18 cellular contexts compared by ENCODE assay signal in genomic region chr4:26003072-26003471, GRCh38.
A peak's percentile ranks its signal among the peaks of the same experiment; 100 is the strongest.
DNase-seq lines count a peak whose midpoint lies in the region; FAIRE-seq and TF ChIP-seq lines count a peak whose summit lies in the region.
"Had no signal": no experiment of that assay in that cellular context is flagged by ENCODE, and none has a peak within 500 bp of the region (broad histone marks: within the 10 kb centered on the region; RNA-seq: fewer than 3 reads in every experiment).

No MANE protein-coding gene starts in this region.

- H3K79me1 ChIP-seq in H1 (ENCODE audit: low read depth, low read length): no peaks in the 10 kb centered on the region

- H2BK15ac ChIP-seq in H1 (ENCODE audit: low read length): no peak overlapping the region

- H3K27ac ChIP-seq in WERI-Rb-1: no peak overlapping the region
- no peak overlapping the region for H3K27ac ChIP-seq in H1 (ENCODE audit: low read depth, low read length)
- no peak overlapping the region for H3K27ac ChIP-seq in hepatocyte
- H3K27ac ChIP-seq: A549, C4-2B had no signal

- 73% methylated on average over 2 of the region's 2 CpGs; no CpG with 5 or more reads in 1 of the 2 experiments for WGBS in H1 (ENCODE audit: extremely low coverage in 1 of 2, insufficient coverage in 1 of 2, insufficient read length in 1 of 2, insufficient replicate concordance in 2 of 2, low coverage in 1 of 2, low lambda C conversion rate in 2 of 2, missing lambda C conversion rate in 1 of 2), 2 experiments
- 83% methylated on average over 2 of the region's 2 CpGs for WGBS in hepatocyte (ENCODE audit: low lambda C conversion rate, missing lambda C conversion rate)

- H3K9me3 Mint-ChIP-seq in immature natural killer cell: peaks cover 0 to 6% (median 4%) of the 10 kb centered on the region in 6 donors

- H4K20me1 ChIP-seq in H1 (replicated peaks in 1 of 2; ENCODE audit: control insufficient read depth in 1 of 2, insufficient read depth in 2 of 2, low read length in 2 of 2): no peaks in the 10 kb centered on the region
- no peaks in the 10 kb centered on the region for H4K20me1 ChIP-seq in hepatocyte (ENCODE audit: insufficient read depth, poor library complexity, severe bottlenecking)

- no peak for TF ChIP-seq EP300 in H1 (IDR thresholded peaks at IDR 0.05; ENCODE audit: borderline replicate concordance in 1 of 2, low read depth in 2 of 2, low read length in 2 of 2)

- no peak overlapping the region for H3K4me2 ChIP-seq in H1 (ENCODE audit: insufficient read depth in 1 of 2, low read depth in 2 of 2, low read length in 2 of 2)
- H3K4me2 ChIP-seq in hepatocyte: no peak overlapping the region
- H3K4me2 ChIP-seq: A549 had no signal

- H2AFZ ChIP-seq in H1 (ENCODE audit: low read length) (0 out of 2 replicates have a peak overlapping the region, but pooled peaks have one; percentile 6), hepatocyte (no peak overlapping the region)

- no peak overlapping the region for H3K56ac ChIP-seq in H1 (replicated peaks; ENCODE audit: insufficient read length, low read depth, low read length)

- no peak for TF ChIP-seq POLR2A in H1 (IDR thresholded peaks at IDR 0.05; ENCODE audit: control extremely low read depth in 1 of 2, low read depth in 2 of 2, low read length in 2 of 2)

- H3K36me3 ChIP-seq in WERI-Rb-1: no peaks in the 10 kb centered on the region
- no peaks in the 10 kb centered on the region for H3K36me3 ChIP-seq in H1 (ENCODE audit: control insufficient read depth in 2 of 4, insufficient read depth in 4 of 4, low read length in 3 of 4)
- no peaks in the 10 kb centered on the region for H3K36me3 ChIP-seq in hepatocyte (replicated peaks; ENCODE audit: insufficient read depth, low read depth)
- H3K36me3 ChIP-seq: BE2C, HAP-1 had no signal

- H3K9me3 ChIP-seq in WERI-Rb-1 (ENCODE audit: severe bottlenecking): no peaks in the 10 kb centered on the region
- no peaks in the 10 kb centered on the region for H3K9me3 ChIP-seq in H1 (ENCODE audit: insufficient read depth in 2 of 2, low read depth in 1 of 2, low read length in 1 of 2)
- H3K9me3 ChIP-seq in hepatocyte (ENCODE audit: low read depth): no peaks in the 10 kb centered on the region
- H3K9me3 ChIP-seq: A549, BE2C, HAP-1 had no signal

- H3K27me3 ChIP-seq in WERI-Rb-1 (ENCODE audit: insufficient read depth, low read depth, severe bottlenecking) (no peaks in the 10 kb centered on the region), H1 (replicated peaks in 1 of 4; ENCODE audit: control insufficient read depth in 3 of 4, extremely low read depth in 1 of 4, insufficient read depth in 3 of 4, low read length in 3 of 4) (no peaks in the 10 kb centered on the region), hepatocyte (no peaks in the 10 kb centered on the region)
- H3K27me3 ChIP-seq: BE2C had no signal

- no peak overlapping the region for H2BK12ac ChIP-seq in H1 (ENCODE audit: low read depth, low read length)

- TF ChIP-seq CTCF in WERI-Rb-1 (IDR thresholded peaks at IDR 0.05; ENCODE audit: low read depth, low read length) (no peak), H1 (IDR thresholded peaks at IDR 0.05; ENCODE audit: control extremely low read depth in 1 of 3, insufficient read depth in 1 of 3, low read depth in 1 of 3, low read length in 3 of 3) (no peak), hepatocyte (IDR thresholded peaks at IDR 0.05; ENCODE audit: poor library complexity) (no peak)

- H2BK5ac ChIP-seq in H1 (ENCODE audit: low read depth, low read length): no peak overlapping the region

- H2BK120ac ChIP-seq in H1 (replicated peaks; ENCODE audit: low read depth, low read length): no peak overlapping the region

- no peak overlapping the region for H2BK20ac ChIP-seq in H1 (ENCODE audit: low read length)

- POLR2A ChIA-PET in H1 (lab: Charles Lee; ENCODE audit: partially characterized antibody): no interaction called here

- no peak overlapping the region for H3K27ac Mint-ChIP-seq in immature natural killer cell
- H3K27ac Mint-ChIP-seq: CD4-positive, alpha-beta memory T cell had no signal

- CTCF ChIA-PET in H1 (lab: Charles Lee; ENCODE audit: partially characterized antibody): interaction anchor here (1.1 to 2.9 kb wide), 2 partner anchors 14 to 49 kb away, joined by 3 to 19 read pairs; no protein-coding TSS in a partner anchor

- H4K91ac ChIP-seq in H1 (replicated peaks; ENCODE audit: insufficient read length, low read length): no peak overlapping the region

- H3K4me3 Mint-ChIP-seq in immature natural killer cell: no peak overlapping the region
- H3K4me3 Mint-ChIP-seq: CD4-positive, alpha-beta memory T cell had no signal

- peaks cover 0 to 3% (median 0%) of the 10 kb centered on the region in 3 donors for H3K36me3 Mint-ChIP-seq in immature natural killer cell

- no peak overlapping the region for H3K4ac ChIP-seq in H1 (replicated peaks; ENCODE audit: insufficient read length, low read depth, low read length)

- no peak overlapping the region for H3K9ac ChIP-seq in H1 (replicated peaks in 1 of 4; ENCODE audit: extremely low read depth in 1 of 4, low read depth in 3 of 4, low read length in 3 of 4)

- intact Hi-C loops in posterior vena cava (cut with DNase I): no loop called here

- no peak overlapping the region for H4K8ac ChIP-seq in H1 (ENCODE audit: extremely low read depth, insufficient read depth, low read length)

- H3K14ac ChIP-seq in H1 (ENCODE audit: insufficient read length): no peak overlapping the region

- H3K4me3 ChIP-seq in WERI-Rb-1 (ENCODE audit: low read depth, low read length) (no peak overlapping the region), H1 (ENCODE audit: extremely low read depth in 1 of 4, insufficient read depth in 2 of 4, low read depth in 3 of 4, low read length in 4 of 4) (no peak overlapping the region), hepatocyte (no peak overlapping the region)
- H3K4me3 ChIP-seq: A549, GM12878, HAP-1 had no signal

- peaks cover 2% of the 10 kb centered on the region for H3K9me2 ChIP-seq in hepatocyte (replicated peaks; ENCODE audit: insufficient read depth)

- H4K5ac ChIP-seq in H1 (ENCODE audit: insufficient read length, low read depth, low read length): no peak overlapping the region

- DNase-seq in WERI-Rb-1: peak; percentile 38
- no peak for DNase-seq in H1 (ENCODE audit: low read depth in 1 of 2, low spot score in 2 of 2)
- peak; percentile 47 for DNase-seq in islet precursor cell
- DNase-seq in posterior vena cava (ENCODE audit: low spot score): peak; percentile 12
- no peak for DNase-seq in hepatocyte (ENCODE audit: low spot score)
- DNase-seq in NOMO-1 treated with DMSO at 0.1 percent for 48 hours (lab: John Stamatoyannopoulos, UW; ENCODE audit: unreplicated experiment): no peak
- no peak for DNase-seq in hepatic stellate cell (ENCODE audit: low spot score)
- no peak for DNase-seq in immature natural killer cell
- DNase-seq: BE2C; CD4-positive, alpha-beta memory T cell; DMS79; GOT3 had no signal

- FAIRE-seq in H1 (lab: Jason Lieb, UNC): no peak
- FAIRE-seq: A549, GM12878, HepG2, HTR-8/SVneo had no signal

- H3K79me2 ChIP-seq in H1 (ENCODE audit: control insufficient read depth in 1 of 2, insufficient read depth in 2 of 2, low read length in 2 of 2) (no peaks in the 10 kb centered on the region), hepatocyte (no peaks in the 10 kb centered on the region)

- no peaks in the 10 kb centered on the region for H3K23me2 ChIP-seq in H1 (ENCODE audit: low read depth, low read length)

- no peaks in the 10 kb centered on the region for H3K4me1 Mint-ChIP-seq in immature natural killer cell
- H3K4me1 Mint-ChIP-seq: CD4-positive, alpha-beta memory T cell had no signal

- no peak overlapping the region for H2AK5ac ChIP-seq in H1 (ENCODE audit: low read depth, low read length)

- TF ChIP-seq RAD21 in H1 (IDR thresholded peaks at IDR 0.05 in 1 of 2, conservative IDR thresholded peaks at IDR 0.05 in 1 of 2; ENCODE audit: low read depth in 2 of 2, low read length in 2 of 2): no peak

- no peak overlapping the region; the same call in 1 of the 2 replicates for H3K18ac ChIP-seq in H1 (ENCODE audit: extremely low read depth, low read length)

- peaks cover 2 to 14% (median 2%) of the 10 kb centered on the region in 3 donors for H3K27me3 Mint-ChIP-seq in immature natural killer cell (ENCODE audit: low read depth in 3 of 3)

- H3K4me1 ChIP-seq in H1 (replicated peaks in 1 of 4; ENCODE audit: control insufficient read depth in 3 of 4, insufficient read depth in 4 of 4, low read length in 3 of 4): no peaks in the 10 kb centered on the region
- no peaks in the 10 kb centered on the region for H3K4me1 ChIP-seq in hepatocyte (ENCODE audit: insufficient read depth)
- H3K4me1 ChIP-seq: A549, BE2C, HAP-1 had no signal

- no peak overlapping the region for H3K23ac ChIP-seq in H1 (ENCODE audit: insufficient read length)

TF ChIP-seq in H1, 55 proteins besides CTCF, POLR2A, EP300 and RAD21:
- TF ChIP-seq SIX5 (IDR thresholded peaks at IDR 0.05; ENCODE audit: low read depth, low read length) (no peak), CHD2 (IDR thresholded peaks at IDR 0.05; ENCODE audit: low read length) (no peak), ZNF274 (IDR thresholded peaks at IDR 0.05; ENCODE audit: borderline replicate concordance, extremely low read depth, low read length) (no peak), MAFK (IDR thresholded peaks at IDR 0.05; ENCODE audit: low read depth, low read length) (no peak), TBP (IDR thresholded peaks at IDR 0.05; ENCODE audit: low read depth, low read length) (no peak), HDAC6 (IDR thresholded peaks at IDR 0.05; ENCODE audit: low read depth, low read length) (no peak), BRCA1 (IDR thresholded peaks at IDR 0.05; ENCODE audit: low read depth, low read length) (no peak), GABPA (IDR thresholded peaks at IDR 0.05; ENCODE audit: borderline replicate concordance, insufficient read depth, low read length) (no peak), CREB1 (IDR thresholded peaks at IDR 0.05) (no peak), KDM5A (IDR thresholded peaks at IDR 0.05; ENCODE audit: low read length) (no peak), TEAD4 (IDR thresholded peaks at IDR 0.05; ENCODE audit: low read depth, low read length) (no peak), POU5F1 (IDR thresholded peaks at IDR 0.05; ENCODE audit: low read depth, low read length) (no peak), NANOG (IDR thresholded peaks at IDR 0.05; ENCODE audit: insufficient read depth, low read depth, low read length, poor library complexity, severe bottlenecking) (no peak), TAF7 (optimal IDR thresholded peaks at IDR 0.05; ENCODE audit: borderline replicate concordance, low read depth, low read length) (no peak)
- TF ChIP-seq, protein P1, sequence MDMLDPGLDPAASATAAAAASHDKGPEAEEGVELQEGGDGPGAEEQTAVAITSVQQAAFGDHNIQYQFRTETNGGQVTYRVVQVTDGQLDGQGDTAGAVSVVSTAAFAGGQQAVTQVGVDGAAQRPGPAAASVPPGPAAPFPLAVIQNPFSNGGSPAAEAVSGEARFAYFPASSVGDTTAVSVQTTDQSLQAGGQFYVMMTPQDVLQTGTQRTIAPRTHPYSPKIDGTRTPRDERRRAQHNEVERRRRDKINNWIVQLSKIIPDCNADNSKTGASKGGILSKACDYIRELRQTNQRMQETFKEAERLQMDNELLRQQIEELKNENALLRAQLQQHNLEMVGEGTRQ (IDR thresholded peaks at IDR 0.05; ENCODE audit: low read length): no peak

Comparison
In these comparisons a context has a peak if more than half of its experiments do, and no peak if none do; other contexts are left out.
1. DNase-seq: peak in WERI-Rb-1 (single experiment), islet precursor cell (single experiment) and posterior vena cava (single experiment); none in H1 (0 of 2), hepatocyte (single experiment), NOMO-1 treated with DMSO at 0.1 percent for 48 hours (single experiment), hepatic stellate cell (single experiment) and immature natural killer cell (0 of 3).